9 cellular contexts compared by ENCODE assay signal in genomic region chr10:78937800-78938694, GRCh38.
A peak's percentile ranks its signal among the peaks of the same experiment; 100 is the strongest.
DNase-seq lines count a peak whose midpoint lies in the region; ATAC-seq and TF ChIP-seq lines count a peak whose summit lies in the region.
"Had no signal": no experiment of that assay in that cellular context is flagged by ENCODE, and none has a peak within 500 bp of the region (broad histone marks: within the 10 kb centered on the region; RNA-seq: fewer than 3 reads in every experiment).

No MANE protein-coding gene starts in this region.

- intact Hi-C loops in A673 (cut with micrococcal nuclease; ENCODE audit: unreplicated experiment) (no loop called here), uterus (cut with DNase I; ENCODE audit: low total_unique reads) (no loop called here), mammary epithelial cell (cut with micrococcal nuclease) (no loop called here)

- peaks cover 5% of the 10 kb centered on the region for H3K4me1 ChIP-seq in A673 (ENCODE audit: insufficient read depth, low read length, poor library complexity, severe bottlenecking)
- H3K4me1 ChIP-seq in uterus, result no peaks in the 10 kb centered on the region
- no peaks in the 10 kb centered on the region for H3K4me1 ChIP-seq in mammary epithelial cell (ENCODE audit: insufficient read depth, low read length)

- no peak overlapping the region for H3K4me3 ChIP-seq in A673 (ENCODE audit: low read depth, low read length, poor library complexity, severe bottlenecking)
- H3K4me3 ChIP-seq in uterus, result no peak overlapping the region
- H3K4me3 ChIP-seq in mammary epithelial cell (replicated peaks in 1 of 3; ENCODE audit: insufficient read depth in 1 of 3, low read depth in 2 of 3, low read length in 3 of 3), result no peak overlapping the region

- no peak for TF ChIP-seq POLR2A in uterus (IDR thresholded peaks at IDR 0.05)

- H3K27me3 ChIP-seq in A673 (replicated peaks; ENCODE audit: insufficient read depth, low read depth, low read length, poor library complexity) (no peaks in the 10 kb centered on the region), uterus (no peaks in the 10 kb centered on the region), mammary epithelial cell (ENCODE audit: insufficient read depth, low read length) (peaks cover 2% of the 10 kb centered on the region)

- CTCF ChIA-PET in A673 (lab: Charles Lee), result no interaction called here
- CTCF ChIA-PET in mammary epithelial cell (lab: Charles Lee; ENCODE audit: low non-redundant PET), result no interaction called here

- H3K9me3 ChIP-seq in A673 (ENCODE audit: low read depth, low read length, poor library complexity, severe bottlenecking) (no peaks in the 10 kb centered on the region), uterus (no peaks in the 10 kb centered on the region), mammary epithelial cell (replicated peaks; ENCODE audit: insufficient read depth, low read length) (no peaks in the 10 kb centered on the region)

- no TSS peak for BruUV-seq in A673 (replicated peaks; lab: Mats Ljungman, UMichigan)
- no TSS peak for BruUV-seq in mammary epithelial cell (replicated peaks; lab: Mats Ljungman, UMichigan)

- DNase-seq in A673 (ENCODE audit: low spot score) (peak; percentile 35), GM13977 (ENCODE audit: low spot score) (peak; percentile 46), UCSD-AML1 (lab: John Stamatoyannopoulos, UW; ENCODE audit: unreplicated experiment) (peak; percentile 73), iPS-NIHi7 (ENCODE audit: extremely low spot score) (peak; percentile 70), uterus (no peak), mammary epithelial cell (no peak), pons (ENCODE audit: low spot score) (no peak)
- DNase-seq: NCI-H1694 had no signal

- H3K27ac ChIP-seq in A673 (ENCODE audit: low read depth, low read length, poor library complexity, severe bottlenecking), result no peak overlapping the region
- H3K27ac ChIP-seq in uterus, result no peak overlapping the region
- no peak overlapping the region for H3K27ac ChIP-seq in mammary epithelial cell (ENCODE audit: insufficient read depth, low read depth, low read length)

- no peak overlapping the region for H2AFZ ChIP-seq in mammary epithelial cell (ENCODE audit: low read depth, low read length)

- no peak overlapping the region for H3K4me2 ChIP-seq in mammary epithelial cell (ENCODE audit: insufficient read depth, low read depth, low read length)

- TF ChIP-seq CTCF in A673 (conservative IDR thresholded peaks at IDR 0.05; ENCODE audit: low read depth, low read length) (peak; percentile 29; the same call in 1 of the 2 replicates), GM13977 (IDR thresholded peaks at IDR 0.05; ENCODE audit: extremely low read depth, insufficient read depth, missing control alignments) (peak; percentile 29), uterus (IDR thresholded peaks at IDR 0.05) (no peak), mammary epithelial cell (conservative IDR thresholded peaks at IDR 0.05 in 1 of 2, IDR thresholded peaks at IDR 0.05 in 1 of 2; ENCODE audit: extremely low read depth in 1 of 2, insufficient read depth in 1 of 2, low read depth in 1 of 2, low read length in 2 of 2) (no peak)

- POLR2A ChIA-PET in A673 (lab: Charles Lee; ENCODE audit: low non-redundant PET), result no interaction called here

- H3K36me3 ChIP-seq in A673 (ENCODE audit: insufficient read depth, low read length, poor library complexity, severe bottlenecking) (no peaks in the 10 kb centered on the region), uterus (no peaks in the 10 kb centered on the region), mammary epithelial cell (ENCODE audit: insufficient read depth, low read length) (no peaks in the 10 kb centered on the region)

- H4K20me1 ChIP-seq in mammary epithelial cell (ENCODE audit: insufficient read depth, low read length), result no peaks in the 10 kb centered on the region

- in situ Hi-C loops in GM13977 (cut with MboI; ENCODE audit: low pct_unique_long_range_greater_than_20kb, low sequenced_read_pairs, unreplicated experiment) (no loop called here), mammary epithelial cell (cut with MboI; ENCODE audit: low sequenced_read_pairs in 2 of 2) (no loop called here)

- dilution Hi-C loops in mammary epithelial cell (cut with HindIII; ENCODE audit: low sequenced_read_pairs), result no loop called here

- WGBS in mammary epithelial cell (ENCODE audit: low coverage, missing lambda C conversion rate), result 83% methylated on average over 7 of the region's 10 CpGs

- no peaks in the 10 kb centered on the region for H3K79me2 ChIP-seq in mammary epithelial cell (ENCODE audit: insufficient read depth, low read length)

- H3K9ac ChIP-seq in mammary epithelial cell (ENCODE audit: insufficient read depth, low read length), result no peak overlapping the region

- ATAC-seq in HG02840 (IDR thresholded peaks at IDR 0.05; ENCODE audit: low FRiP score, unreplicated experiment), result no peak

Comparison
In these comparisons a context has a peak if more than half of its experiments do, and no peak if none do; other contexts are left out.
1. DNase-seq: peak in A673 (single experiment), GM13977 (single experiment), UCSD-AML1 (single experiment) and iPS-NIHi7 (single experiment); none in uterus (0 of 2), mammary epithelial cell (single experiment) and pons (single experiment).
2. CTCF ChIP-seq: peak in A673 (single experiment) and GM13977 (single experiment); none in uterus (0 of 4) and mammary epithelial cell (0 of 2).